In the genomic region with DNA sequence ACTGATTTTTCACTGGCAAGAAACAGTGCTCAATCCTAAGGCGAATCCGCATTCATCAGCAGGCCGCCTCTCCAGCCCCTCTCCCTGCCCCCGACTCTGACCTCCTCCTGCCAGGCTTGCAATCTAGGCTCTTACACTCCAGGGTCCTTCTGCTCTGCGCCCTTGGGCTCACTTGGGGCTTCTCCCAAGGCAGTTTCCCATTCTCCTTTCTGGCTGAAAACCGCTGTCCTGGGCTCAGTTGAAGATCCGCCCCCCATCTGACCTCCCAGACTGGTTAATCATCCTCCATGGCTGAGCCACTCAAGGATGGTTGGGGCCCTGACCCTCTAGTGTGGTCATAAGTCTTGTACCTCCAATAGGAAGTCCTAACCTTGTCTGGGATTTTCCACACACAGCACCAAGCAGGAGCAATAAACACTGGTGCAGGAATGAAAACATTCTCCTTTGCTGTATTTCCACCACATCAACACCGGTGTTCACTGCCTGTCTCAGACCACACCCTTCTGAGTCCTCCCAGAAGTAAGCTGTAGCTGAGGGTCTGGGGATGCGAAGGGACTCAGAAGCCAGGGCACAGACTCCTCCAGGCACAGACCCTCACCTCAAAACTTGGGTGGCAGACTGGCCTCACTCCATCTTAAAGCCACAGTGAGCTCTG, we compare ENCODE assay signal across 15 cellular contexts. TPM values are rescaled to one million over a fixed set of nuclear protein-coding genes. Genes with fewer than 3 reads are reported as not detected.
DNase-seq lines count a peak whose midpoint lies in the region; ATAC-seq and TF ChIP-seq lines count a peak whose summit lies in the region.
"Had no signal": no experiment of that assay in that cellular context is flagged by ENCODE, and none has a peak within 500 bp of the region (broad histone marks: within the 10 kb centered on the region; RNA-seq: fewer than 3 reads in every experiment).

No MANE protein-coding gene starts in this region.

- DNase-seq in HCEC 1CT (peak; percentile 42), astrocyte of the hippocampus (ENCODE audit: low read depth, low spot score) (peak; percentile 44), right lobe of liver (no peak), tibial nerve (ENCODE audit: low spot score in 2 of 2) (no peak), NCI-H2227 treated with DMSO at 0.1 percent for 48 hours (lab: John Stamatoyannopoulos, UW) (no peak), activated gamma-delta T cell treated with Interleukin-2 at 50 U/mL for 16 hours (no peak)
- DNase-seq: activated naive CD4-positive, alpha-beta T cell treated with anti-CD3 and anti-CD28 coated beads for 36 hours; CD4-positive, alpha-beta memory T cell; NCI-H1105 treated with DMSO at 0.1 percent for 48 hours; NCI-H524; right cardiac atrium; SHP77 treated with DMSO at 0.1 percent for 48 hours had no signal

- peak in 2 of 4 donors; percentile 3 to 5 for ATAC-seq in right lobe of liver
- ATAC-seq in HG02623 (IDR thresholded peaks at IDR 0.05; ENCODE audit: unreplicated experiment): no peak
- ATAC-seq in HG03280 (IDR thresholded peaks at IDR 0.05; ENCODE audit: unreplicated experiment): no peak
- ATAC-seq: right cardiac atrium had no signal

- no peak for TF ChIP-seq EP300 in tibial nerve (IDR thresholded peaks at IDR 0.05)

- TF ChIP-seq POLR2A in right lobe of liver (IDR thresholded peaks at IDR 0.05) (no peak), tibial nerve (IDR thresholded peaks at IDR 0.05) (no peak)

- 57% methylated on average over 4 of the region's 9 CpGs for WGBS in right lobe of liver (ENCODE audit: insufficient coverage, low coverage, low lambda C conversion rate, missing lambda C conversion rate)
- 51 to 63% methylated on average over 9 of the region's 9 CpGs for WGBS in tibial nerve, 2 donors

- no peak overlapping the region for H3K4me3 ChIP-seq in right lobe of liver
- H3K4me3 ChIP-seq in tibial nerve: no peak overlapping the region

- H3K9me3 ChIP-seq in right lobe of liver: no peaks in the 10 kb centered on the region
- no peaks in the 10 kb centered on the region for H3K9me3 ChIP-seq in tibial nerve

- H3K36me3 ChIP-seq in right lobe of liver (no peaks in the 10 kb centered on the region), tibial nerve (no peaks in the 10 kb centered on the region)

- H3K4me1 ChIP-seq in right lobe of liver (peaks cover 0 to 52% (median 28%) of the 10 kb centered on the region in 4 donors), tibial nerve (peaks cover 0 to 75% (median 33%) of the 10 kb centered on the region in 4 donors)

- intact Hi-C loops in right lobe of liver (cut with DNase I): no loop called here

- H3K27ac ChIP-seq in right lobe of liver: peak overlapping the region; percentile 0 to 57 (median 37)
- H3K27ac ChIP-seq in tibial nerve: peak overlapping the region in 3 of 4 donors; percentile 17 to 79 (median 66)
- H3K27ac ChIP-seq: epithelial cell of prostate had no signal

- TF ChIP-seq CTCF in right lobe of liver (IDR thresholded peaks at IDR 0.05): no peak
- no peak for TF ChIP-seq CTCF in tibial nerve (IDR thresholded peaks at IDR 0.05)

- H3K27me3 ChIP-seq in right lobe of liver (no peaks in the 10 kb centered on the region), tibial nerve (no peaks in the 10 kb centered on the region)

RNA-seq across cellular contexts. Expression of a gene that starts 42.4 kb away (rescaled TPM):
- total RNA-seq in right lobe of liver (10 to 100 TPM; 51.2 to 95.0 (median 58.4) TPM), tibial nerve (100 to 1,000 TPM; 118 to 142 (median 133) TPM)

Comparison
In these comparisons a context has a peak if more than half of its experiments do, and no peak if none do; other contexts are left out.
1. DNase-seq: peak in HCEC 1CT (single experiment) and astrocyte of the hippocampus (single experiment); none in right lobe of liver (0 of 3), tibial nerve (0 of 2), NCI-H2227 treated with DMSO at 0.1 percent for 48 hours (single experiment) and activated gamma-delta T cell treated with Interleukin-2 at 50 U/mL for 16 hours (single experiment).